Comparison of ENCODE assay signal across 11 cellular contexts in genomic region chr11:101582242-101583052, GRCh38. TPM values are rescaled to one million over a fixed set of nuclear protein-coding genes. Genes with fewer than 3 reads are reported as not detected.
DNase-seq lines count a peak whose midpoint lies in the region; ATAC-seq and TF ChIP-seq lines count a peak whose summit lies in the region.
"Had no signal": no experiment of that assay in that cellular context is flagged by ENCODE, and none has a peak within 500 bp of the region (broad histone marks: within the 10 kb centered on the region; RNA-seq: fewer than 3 reads in every experiment).

No MANE protein-coding gene starts in this region.

- TF ChIP-seq CTCF in AG04450 (IDR thresholded peaks at IDR 0.05; ENCODE audit: low read depth, low read length): no peak
- TF ChIP-seq CTCF in RWPE2 (IDR thresholded peaks at IDR 0.05; ENCODE audit: poor library complexity, severe bottlenecking): no peak
- TF ChIP-seq CTCF in parathyroid adenoma (IDR thresholded peaks at IDR 0.05): no peak

- H3K9me3 ChIP-seq in AG04450 (ENCODE audit: control insufficient read depth, insufficient read depth, low read length): no peaks in the 10 kb centered on the region
- H3K9me3 ChIP-seq in RWPE2 (ENCODE audit: severe bottlenecking): no peaks in the 10 kb centered on the region
- no peaks in the 10 kb centered on the region for H3K9me3 ChIP-seq in parathyroid adenoma (ENCODE audit: control insufficient read depth, low read length)

- H3K4me2 ChIP-seq in parathyroid adenoma (ENCODE audit: low read length): peak overlapping the region; percentile 26

- no peak overlapping the region for H3K27ac ChIP-seq in AG04450 (ENCODE audit: low read depth, low read length)
- no peak overlapping the region for H3K27ac ChIP-seq in RWPE2 (ENCODE audit: poor library complexity, severe bottlenecking)
- H3K27ac ChIP-seq in parathyroid adenoma: no peak overlapping the region

- no peaks in the 10 kb centered on the region for H3K36me3 ChIP-seq in RWPE2 (ENCODE audit: low read depth)
- H3K36me3 ChIP-seq in parathyroid adenoma (ENCODE audit: control insufficient read depth, insufficient read depth, low read length): no peaks in the 10 kb centered on the region

- no peaks in the 10 kb centered on the region for H3K27me3 ChIP-seq in AG04450 (ENCODE audit: control insufficient read depth, insufficient read depth, low read length)
- H3K27me3 ChIP-seq in RWPE2 (ENCODE audit: insufficient read depth, poor library complexity, severe bottlenecking): peaks cover 41% of the 10 kb centered on the region
- H3K27me3 ChIP-seq in parathyroid adenoma (ENCODE audit: control insufficient read depth, insufficient read depth, low read length): no peaks in the 10 kb centered on the region

- CTCF ChIA-PET in AG04450 (lab: Charles Lee): interaction anchor here (0.6 kb wide), 3 partner anchors 265 to 279 kb away, joined by 4 read pairs; no protein-coding TSS in a partner anchor

- intact Hi-C loops in left ventricle myocardium superior (cut with micrococcal nuclease): no loop called here

- no peak overlapping the region for H3K9ac ChIP-seq in parathyroid adenoma

- peak; percentile 46 for ATAC-seq in RWPE2 (ENCODE audit: low read depth)
- peak; percentile 34 for ATAC-seq in left ventricle myocardium superior
- ATAC-seq in HG03280 (IDR thresholded peaks at IDR 0.05; ENCODE audit: unreplicated experiment): no peak

- DNase-seq in AG04450 (ENCODE audit: low read depth, low spot score) (no peak), RWPE2 (ENCODE audit: low spot score) (no peak), left ventricle myocardium superior (no peak), inferior parietal cortex (ENCODE audit: extremely low spot score) (no peak), epidermal melanocyte (ENCODE audit: insufficient read length, low spot score) (no peak), MV-4-11 (lab: John Stamatoyannopoulos, UW) (no peak)
- DNase-seq: activated naive CD4-positive, alpha-beta T cell treated with anti-CD3 and anti-CD28 coated beads, Interleukin-2, amount 10 ng/mL, durations not matched to agents 7 days and 5 days; CD4-positive, alpha-beta T cell; NCI-H2029 treated with DMSO at 0.1 percent for 48 hours had no signal

- H3K4me1 ChIP-seq in RWPE2 (ENCODE audit: insufficient read depth, poor library complexity, severe bottlenecking): no peaks in the 10 kb centered on the region
- H3K4me1 ChIP-seq in parathyroid adenoma: no peaks in the 10 kb centered on the region

- peak overlapping the region; percentile 69 for H3K4me3 ChIP-seq in AG04450 (ENCODE audit: low read depth, low read length)
- H3K4me3 ChIP-seq in RWPE2 (ENCODE audit: severe bottlenecking): peak overlapping the region; percentile 31
- peak overlapping the region; percentile 39 for H3K4me3 ChIP-seq in parathyroid adenoma (ENCODE audit: low read depth, low read length)

- no peak overlapping the region for H2AFZ ChIP-seq in parathyroid adenoma

- no peaks in the 10 kb centered on the region for H3K79me2 ChIP-seq in parathyroid adenoma

- POLR2A ChIA-PET in AG04450 (lab: Yijun Ruan, JAX): interaction anchor here (0.8 kb wide), 1 partner anchor 425 kb away, joined by 3 read pairs; no protein-coding TSS in a partner anchor

RNA-seq across cellular contexts. Expression of gene TRPC6, which starts 1.4 kb away (rescaled TPM):
- 4.7 and 5.6 TPM in 2 replicates for polyA plus RNA-seq in AG04450 (2011; rRNA removed)
- 7.4 and 11.0 TPM in 2 replicates for polyA minus RNA-seq in AG04450 (2011; rRNA and poly(A)+ RNA removed)
- total RNA-seq in left ventricle myocardium superior: 0.62 TPM
- total RNA-seq: CD4-positive, alpha-beta T cell had no signal
